7 cellular contexts compared by ENCODE assay signal in genomic region chr13:109670776-109671175, GRCh38.
"Had no signal": no experiment of that assay in that cellular context is flagged by ENCODE, and none has a peak within 500 bp of the region (broad histone marks: within the 10 kb centered on the region; RNA-seq: fewer than 3 reads in every experiment).

No MANE protein-coding gene starts in this region.

- H3K4me1 ChIP-seq: HAP-1 had no signal

- H3K36me3 ChIP-seq: HAP-1 had no signal

- H3K27ac Mint-ChIP-seq: HFFc6, IgD-negative memory B cell had no signal

- DNase-seq: GM23248, GOT3, H7, HFFc6 had no signal

- H3K9ac ChIP-seq: GM23248 had no signal

- FAIRE-seq: HepG2 had no signal

- H3K4me3 ChIP-seq: GM23248, HAP-1 had no signal

- H3K36me3 Mint-ChIP-seq: IgD-negative memory B cell had no signal

- H2AFZ ChIP-seq: GM23248 had no signal

- H3K9me3 ChIP-seq: HAP-1 had no signal

- H3K4me3 Mint-ChIP-seq: HFFc6, IgD-negative memory B cell had no signal

- H3K27ac ChIP-seq: GM23248 had no signal

- H3K9me3 Mint-ChIP-seq: HFFc6 had no signal
